37 cellular contexts compared by ENCODE assay signal in the genomic region with DNA sequence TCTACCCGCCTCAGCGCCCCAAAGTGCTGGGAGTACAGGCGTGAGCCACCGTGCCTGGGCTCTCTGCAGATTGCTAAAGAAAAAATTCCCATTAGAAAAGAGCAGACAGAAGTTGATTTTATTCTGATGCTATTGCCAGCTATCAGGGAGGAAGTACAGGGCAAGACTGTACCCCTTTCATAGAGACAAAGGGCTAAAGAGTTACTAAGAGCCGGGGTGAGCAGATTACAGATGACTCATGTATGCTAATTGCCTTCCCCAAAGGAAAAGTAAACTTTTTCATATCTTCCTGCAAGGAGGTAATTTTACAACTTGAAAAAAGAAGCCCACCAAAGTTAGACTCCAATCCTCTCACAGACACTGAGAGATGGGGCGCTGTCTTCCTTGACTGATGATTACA. TPM values are rescaled to one million over a fixed set of nuclear protein-coding genes. Genes with fewer than 3 reads are reported as not detected.
DNase-seq lines count a peak whose midpoint lies in the region; ATAC-seq, FAIRE-seq and TF ChIP-seq lines count a peak whose summit lies in the region.
"Had no signal": no experiment of that assay in that cellular context is flagged by ENCODE, and none has a peak within 500 bp of the region (broad histone marks: within the 10 kb centered on the region; RNA-seq: fewer than 3 reads in every experiment).

No MANE protein-coding gene starts in this region.

- H3K27ac ChIP-seq in endothelial cell of umbilical vein (ENCODE audit: insufficient read depth, low read depth, low read length) = no peak overlapping the region
- H3K27ac ChIP-seq: esophagus squamous epithelium, HL-60, neural progenitor cell, parathyroid adenoma, PC-9, testis had no signal

- no peak overlapping the region for H3K27ac Mint-ChIP-seq in Calu3 (ENCODE audit: unreplicated experiment)
- H3K27ac Mint-ChIP-seq in mesothelial cell of epicardium = peak overlapping the region; percentile 73
- H3K27ac Mint-ChIP-seq in naive thymus-derived CD8-positive, alpha-beta T cell = no peak overlapping the region
- H3K27ac Mint-ChIP-seq in activated T-helper 17 cell treated with anti-CD3 and anti-CD28 coated beads, Interleukin-2, amount 50 U/mL, for 72 hours = no peak overlapping the region
- H3K27ac Mint-ChIP-seq: activated CD4-positive, alpha-beta T cell treated with anti-CD3 and anti-CD28 coated beads, Interleukin-2, amount 10 ng/mL, durations not matched to agents 7 days and 5 days; activated naive CD8-positive, alpha-beta T cell treated with anti-CD3 and anti-CD28 coated beads, Interleukin-2, amount 10 ng/mL, durations not matched to agents 7 days and 5 days; CD8-positive, alpha-beta memory T cell; dendritic cell treated with granulocyte-macrophage colony-stimulating factor and Interleukin-4, amounts not matched to agents 40 ng/mL and 50 ng/mL, for 4 days; neural progenitor cell; T-helper 2 cell treated with Interferon-gamma antibody and Interleukin-4, amounts not matched to agents 5 μg/mL and 100 μg/mL, for 36 hours had no signal

- dilution Hi-C loops in endothelial cell of umbilical vein (cut with MboI; ENCODE audit: extremely low pct_ligation_motif_present, low sequenced_read_pairs) = no loop called here

- H3K27me3 Mint-ChIP-seq in Calu3 (ENCODE audit: unreplicated experiment) (no peaks in the 10 kb centered on the region), mesothelial cell of epicardium (ENCODE audit: low read depth) (no peaks in the 10 kb centered on the region)
- H3K27me3 Mint-ChIP-seq in naive thymus-derived CD8-positive, alpha-beta T cell = peaks cover 0 to 14% (median 1%) of the 10 kb centered on the region in 5 donors
- H3K27me3 Mint-ChIP-seq in activated T-helper 17 cell treated with anti-CD3 and anti-CD28 coated beads, Interleukin-2, amount 50 U/mL, for 72 hours = peaks cover 4% of the 10 kb centered on the region
- H3K27me3 Mint-ChIP-seq: CD8-positive, alpha-beta memory T cell; dendritic cell treated with granulocyte-macrophage colony-stimulating factor and Interleukin-4, amounts not matched to agents 40 ng/mL and 50 ng/mL, for 4 days had no signal

- CTCF ChIA-PET in Calu3 (lab: Charles Lee) = interaction anchor here (0.5 kb wide), 1 partner anchor 120 kb away, joined by 9 read pairs; no protein-coding TSS in a partner anchor
- CTCF ChIA-PET in endothelial cell of umbilical vein (lab: Charles Lee) = no interaction called here

- DNase-seq in Calu3 (peak; percentile 28), RPMI7951 (ENCODE audit: low read depth) (peak; percentile 50), endothelial cell of umbilical vein (ENCODE audit: low read depth, low spot score) (no peak), mesothelial cell of epicardium (ENCODE audit: low spot score in 2 of 2, unreplicated experiment in 2 of 2) (no peak), G401 (ENCODE audit: low spot score) (no peak)
- no peak for DNase-seq in naive thymus-derived CD8-positive, alpha-beta T cell
- DNase-seq: activated CD4-positive, alpha-beta T cell treated with anti-CD3 and anti-CD28 coated beads, Interleukin-2, amount 10 ng/mL, durations not matched to agents 7 days and 5 days; activated gamma-delta T cell treated with Interleukin-2 at 50 U/mL for 16 hours; activated naive CD8-positive, alpha-beta T cell treated with anti-CD3 and anti-CD28 coated beads, Interleukin-2, amount 10 ng/mL, durations not matched to agents 7 days and 5 days; aorta; CD8-positive, alpha-beta memory T cell; esophagus squamous epithelium; Karpas-422; left colon; mammary epithelial cell; NCI-H1417 treated with DMSO at 0.1 percent for 48 hours; NCI-H2081 treated with DMSO at 0.1 percent for 48 hours; NCI-H2227 treated with DMSO at 0.1 percent for 48 hours; NCI-H526 treated with DMSO at 0.1 percent for 48 hours; NK-92 treated with Interleukin-12 subunit alpha and Interleukin-12 subunit beta, amount 100 ng/mL, for 24 hours; PC-9; SHP77 treated with DMSO at 0.1 percent for 48 hours; stimulated activated CD4-positive, alpha-beta T cell treated with anti-CD3 and anti-CD28 coated beads, Interleukin-2, amount 100 ng/mL, for 24 hours; stimulated activated naive CD8-positive, alpha-beta T cell treated with anti-CD3 and anti-CD28 coated beads, Interleukin-15, Interleukin-2, amounts not matched to agents 100 U/mL and 50 U/mL, for 24 hours; testis had no signal

- H3K27me3 ChIP-seq in endothelial cell of umbilical vein (ENCODE audit: control insufficient read depth in 2 of 2, insufficient read depth in 2 of 2, low read length in 2 of 2) = peaks cover 3 to 4% of the 10 kb centered on the region in 2 experiments
- H3K27me3 ChIP-seq: esophagus squamous epithelium, neural progenitor cell, testis had no signal

- in situ Hi-C loops in G401 (cut with HindIII; ENCODE audit: low sequenced_read_pairs) = no loop called here

- no peaks in the 10 kb centered on the region for H3K79me2 ChIP-seq in endothelial cell of umbilical vein (ENCODE audit: control insufficient read depth, insufficient read depth, low read length)
- H3K79me2 ChIP-seq: parathyroid adenoma had no signal

- no peak for TF ChIP-seq POLR2A in endothelial cell of umbilical vein (IDR thresholded peaks at IDR 0.05; ENCODE audit: low read depth, low read length)

- no peak overlapping the region for H2AFZ ChIP-seq in endothelial cell of umbilical vein (ENCODE audit: low read depth, low read length)
- H2AFZ ChIP-seq: neural progenitor cell, parathyroid adenoma, PC-9 had no signal

- no peaks in the 10 kb centered on the region for H3K9me1 ChIP-seq in endothelial cell of umbilical vein (replicated peaks; ENCODE audit: control insufficient read depth, extremely low read depth, insufficient read depth, low read length)

- no peak overlapping the region for H3K4me2 ChIP-seq in endothelial cell of umbilical vein (ENCODE audit: insufficient read depth, low read length)
- H3K4me2 ChIP-seq: neural progenitor cell, PC-9 had no signal

- H4K20me1 ChIP-seq in endothelial cell of umbilical vein (replicated peaks; ENCODE audit: control insufficient read depth, extremely low read depth, insufficient read depth, low read length) = no peaks in the 10 kb centered on the region

- H3K9me3 ChIP-seq in endothelial cell of umbilical vein (replicated peaks; ENCODE audit: control insufficient read depth, insufficient read depth, low read length) = no peaks in the 10 kb centered on the region
- H3K9me3 ChIP-seq: esophagus squamous epithelium, HAP-1, testis had no signal

- peaks cover 3% of the 10 kb centered on the region for H3K9me3 Mint-ChIP-seq in Calu3 (ENCODE audit: low read depth, unreplicated experiment)
- H3K9me3 Mint-ChIP-seq in mesothelial cell of epicardium = peaks cover 18% of the 10 kb centered on the region
- H3K9me3 Mint-ChIP-seq in naive thymus-derived CD8-positive, alpha-beta T cell = peaks cover 0 to 11% (median 0%) of the 10 kb centered on the region in 9 donors
- no peaks in the 10 kb centered on the region for H3K9me3 Mint-ChIP-seq in activated T-helper 17 cell treated with anti-CD3 and anti-CD28 coated beads, Interleukin-2, amount 50 U/mL, for 72 hours
- H3K9me3 Mint-ChIP-seq: activated naive CD8-positive, alpha-beta T cell treated with anti-CD3 and anti-CD28 coated beads, Interleukin-2, amount 10 ng/mL, durations not matched to agents 7 days and 5 days; dendritic cell treated with granulocyte-macrophage colony-stimulating factor and Interleukin-4, amounts not matched to agents 40 ng/mL and 50 ng/mL, for 4 days; neural progenitor cell; T-helper 2 cell treated with Interferon-gamma antibody and Interleukin-4, amounts not matched to agents 5 μg/mL and 100 μg/mL, for 36 hours had no signal

- H3K4me3 Mint-ChIP-seq in Calu3 (ENCODE audit: low read depth, unreplicated experiment) (no peak overlapping the region), mesothelial cell of epicardium (no peak overlapping the region)
- H3K4me3 Mint-ChIP-seq in naive thymus-derived CD8-positive, alpha-beta T cell = no peak overlapping the region
- no peak overlapping the region for H3K4me3 Mint-ChIP-seq in activated T-helper 17 cell treated with anti-CD3 and anti-CD28 coated beads, Interleukin-2, amount 50 U/mL, for 72 hours
- H3K4me3 Mint-ChIP-seq: activated CD4-positive, alpha-beta T cell treated with anti-CD3 and anti-CD28 coated beads, Interleukin-2, amount 10 ng/mL, durations not matched to agents 7 days and 5 days; activated naive CD8-positive, alpha-beta T cell treated with anti-CD3 and anti-CD28 coated beads, Interleukin-2, amount 10 ng/mL, durations not matched to agents 7 days and 5 days; CD8-positive, alpha-beta memory T cell; central memory CD8-positive, alpha-beta T cell; dendritic cell treated with granulocyte-macrophage colony-stimulating factor and Interleukin-4, amounts not matched to agents 40 ng/mL and 50 ng/mL, for 4 days; neural progenitor cell; T-helper 2 cell treated with Interferon-gamma antibody and Interleukin-4, amounts not matched to agents 5 μg/mL and 100 μg/mL, for 36 hours had no signal

- no peaks in the 10 kb centered on the region for H3K4me1 ChIP-seq in endothelial cell of umbilical vein (ENCODE audit: control insufficient read depth, extremely low read depth, insufficient read depth, low read length)
- H3K4me1 ChIP-seq: esophagus squamous epithelium, HAP-1, parathyroid adenoma, testis had no signal

- no peak overlapping the region for H3K4me3 ChIP-seq in endothelial cell of umbilical vein (replicated peaks in 1 of 3; ENCODE audit: insufficient read depth in 1 of 3, low read depth in 1 of 3, low read length in 3 of 3)
- H3K4me3 ChIP-seq: esophagus squamous epithelium, HAP-1, neural progenitor cell, PC-9, testis had no signal

- POLR2A ChIA-PET in endothelial cell of umbilical vein (lab: Charles Lee) = no interaction called here
- POLR2A ChIA-PET in naive thymus-derived CD8-positive, alpha-beta T cell (lab: Charles Lee) = no interaction called here

- H3K4me1 Mint-ChIP-seq in Calu3 (ENCODE audit: low read depth, unreplicated experiment) (no peaks in the 10 kb centered on the region), mesothelial cell of epicardium (peaks cover 15% of the 10 kb centered on the region)
- no peaks in the 10 kb centered on the region for H3K4me1 Mint-ChIP-seq in naive thymus-derived CD8-positive, alpha-beta T cell
- H3K4me1 Mint-ChIP-seq in activated T-helper 17 cell treated with anti-CD3 and anti-CD28 coated beads, Interleukin-2, amount 50 U/mL, for 72 hours = no peaks in the 10 kb centered on the region
- H3K4me1 Mint-ChIP-seq: activated CD4-positive, alpha-beta T cell treated with anti-CD3 and anti-CD28 coated beads, Interleukin-2, amount 10 ng/mL, durations not matched to agents 7 days and 5 days; activated naive CD8-positive, alpha-beta T cell treated with anti-CD3 and anti-CD28 coated beads, Interleukin-2, amount 10 ng/mL, durations not matched to agents 7 days and 5 days; CD8-positive, alpha-beta memory T cell; central memory CD8-positive, alpha-beta T cell had no signal

- BruUV-seq in Calu3 (replicated peaks; lab: Mats Ljungman, UMichigan) (no TSS peak), endothelial cell of umbilical vein (replicated peaks; lab: Mats Ljungman, UMichigan) (no TSS peak)

- intact Hi-C loops in Calu3 (cut with micrococcal nuclease; ENCODE audit: unreplicated experiment) (no loop called here), endothelial cell of umbilical vein (cut with micrococcal nuclease) (no loop called here)

- ATAC-seq in naive thymus-derived CD8-positive, alpha-beta T cell = no peak
- ATAC-seq in GM21576 (IDR thresholded peaks at IDR 0.05; ENCODE audit: unreplicated experiment) = no peak
- ATAC-seq in activated T-helper 17 cell treated with anti-CD3 and anti-CD28 coated beads, Interleukin-2, amount 50 U/mL, for 72 hours (replicated peaks) = no peak
- ATAC-seq: left colon; right cardiac atrium; stimulated activated naive CD8-positive, alpha-beta T cell treated with anti-CD3 and anti-CD28 coated beads, Interleukin-15, Interleukin-2, amounts not matched to agents 100 U/mL and 50 U/mL, for 24 hours had no signal

- H3K36me3 ChIP-seq in endothelial cell of umbilical vein (ENCODE audit: control insufficient read depth in 2 of 2, extremely low read depth in 1 of 2, insufficient read depth in 2 of 2, low read length in 2 of 2) = no peaks in the 10 kb centered on the region
- H3K36me3 ChIP-seq: esophagus squamous epithelium, HAP-1, neural progenitor cell had no signal

- no peak overlapping the region for H3K9ac ChIP-seq in endothelial cell of umbilical vein (replicated peaks; ENCODE audit: extremely low read depth, insufficient read depth, low read length)
- H3K9ac ChIP-seq: neural progenitor cell, parathyroid adenoma had no signal

- H3K36me3 Mint-ChIP-seq in Calu3 (ENCODE audit: insufficient read depth, unreplicated experiment) (no peaks in the 10 kb centered on the region), mesothelial cell of epicardium (no peaks in the 10 kb centered on the region)
- H3K36me3 Mint-ChIP-seq in naive thymus-derived CD8-positive, alpha-beta T cell = no peaks in the 10 kb centered on the region
- H3K36me3 Mint-ChIP-seq in activated T-helper 17 cell treated with anti-CD3 and anti-CD28 coated beads, Interleukin-2, amount 50 U/mL, for 72 hours (ENCODE audit: low read depth) = no peaks in the 10 kb centered on the region
- H3K36me3 Mint-ChIP-seq: activated naive CD8-positive, alpha-beta T cell treated with anti-CD3 and anti-CD28 coated beads, Interleukin-2, amount 10 ng/mL, durations not matched to agents 7 days and 5 days; CD8-positive, alpha-beta memory T cell; neural progenitor cell had no signal

- no peak for TF ChIP-seq CTCF in Calu3 (IDR thresholded peaks at IDR 0.05; ENCODE audit: unreplicated experiment)
- TF ChIP-seq CTCF in endothelial cell of umbilical vein (IDR thresholded peaks at IDR 0.05; ENCODE audit: extremely low read depth in 1 of 2, insufficient read depth in 1 of 2, low read depth in 1 of 2, low read length in 2 of 2) = no peak
- no peak for TF ChIP-seq CTCF in mesothelial cell of epicardium (IDR thresholded peaks at IDR 0.05; ENCODE audit: unreplicated experiment)

- no peak for FAIRE-seq in endothelial cell of umbilical vein (lab: Jason Lieb, UNC)
- FAIRE-seq: frontal cortex, GM12891 had no signal

RNA-seq across cellular contexts. Expression of gene MCTP1, which starts 42.3 kb away (rescaled TPM):
- total RNA-seq in Calu3 (2022) (22.3 and 28.4 TPM in 2 replicates), endothelial cell of umbilical vein (203 and 307 TPM in 2 replicates), mesothelial cell of epicardium (7.9 to 10.2 TPM (median 9.1 TPM) in 3 replicates)
- 3.4 and 3.8 TPM in 2 replicates for total RNA-seq in RPMI7951 (2014; rRNA removed; shearing (Covaris generic))
- polyA plus RNA-seq in endothelial cell of umbilical vein = 59.4 and 79.3 TPM in 2 replicates
- polyA plus RNA-seq in endothelial cell of umbilical vein (2011; cell fraction: cytosol; rRNA removed) = 56.9 and 87.9 TPM in 2 replicates
- polyA plus RNA-seq in endothelial cell of umbilical vein (2011; cell fraction: nucleus; rRNA removed) = 266 and 328 TPM in 2 replicates
- 404 and 549 TPM in 2 replicates for polyA plus RNA-seq in endothelial cell of umbilical vein (2012)
- 379 and 381 TPM in 2 replicates for polyA minus RNA-seq in endothelial cell of umbilical vein
- 4.9 TPM for polyA minus RNA-seq in endothelial cell of umbilical vein (2011; cell fraction: cytosol; rRNA and poly(A)+ RNA removed)
- polyA minus RNA-seq in endothelial cell of umbilical vein (2011; cell fraction: nucleus; rRNA and poly(A)+ RNA removed) = 1,520 and 1,656 TPM in 2 replicates
- not detected in 2 replicates for total RNA-seq in G401 (2014; rRNA removed; shearing (Covaris generic))
- under 1 TPM; 0.62 to 0.80 TPM for total RNA-seq in naive thymus-derived CD8-positive, alpha-beta T cell
- 1 to 10 TPM in 1 of 3 donors, under 1 TPM in 2; 0.08 to 2.1 (median 0.58) TPM for polyA plus RNA-seq in naive thymus-derived CD8-positive, alpha-beta T cell
- not detected for total RNA-seq in activated T-helper 17 cell treated with anti-CD3 and anti-CD28 coated beads, Interleukin-2, amount 50 U/mL, for 72 hours

Comparison
In these comparisons a context has a peak if more than half of its experiments do, and no peak if none do; other contexts are left out.
1. DNase-seq: peak in Calu3 (single experiment) and RPMI7951 (single experiment); none in endothelial cell of umbilical vein (single experiment), mesothelial cell of epicardium (0 of 2), G401 (single experiment) and naive thymus-derived CD8-positive, alpha-beta T cell (0 of 10).